In the genomic region with DNA sequence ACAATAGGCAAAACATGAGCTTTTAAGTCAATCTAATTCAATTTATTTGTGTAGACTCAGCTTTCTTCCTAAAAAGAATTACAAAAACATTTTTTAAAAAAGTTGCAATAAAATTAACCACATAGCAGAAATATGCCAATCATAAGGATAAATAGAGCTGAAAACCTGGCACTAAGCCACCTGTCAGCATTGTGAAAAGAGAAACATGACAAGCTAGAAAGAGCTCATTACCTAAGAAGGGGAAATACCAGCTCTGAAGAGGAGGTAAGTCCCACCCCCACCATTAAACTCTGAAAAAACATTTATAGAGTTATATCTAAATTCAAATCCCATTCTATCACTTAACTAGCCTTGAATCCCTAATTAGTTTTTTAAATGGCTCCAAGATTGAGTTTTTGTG, we compare ENCODE assay signal across 16 cellular contexts.
DNase-seq lines count a peak whose midpoint lies in the region; ATAC-seq, FAIRE-seq and TF ChIP-seq lines count a peak whose summit lies in the region.
"Had no signal": no experiment of that assay in that cellular context is flagged by ENCODE, and none has a peak within 500 bp of the region (broad histone marks: within the 10 kb centered on the region; RNA-seq: fewer than 3 reads in every experiment).

No MANE protein-coding gene starts in this region.

- H3K36me3 ChIP-seq in gastroesophageal sphincter: no peaks in the 10 kb centered on the region

- no peak for TF ChIP-seq EP300 in gastroesophageal sphincter (IDR thresholded peaks at IDR 0.05)

- H3K27ac ChIP-seq in gastroesophageal sphincter: no peak overlapping the region
- H3K27ac ChIP-seq: 22Rv1 had no signal

- peak; percentile 59 for ATAC-seq in GM18519 (IDR thresholded peaks at IDR 0.05; ENCODE audit: low FRiP score, unreplicated experiment)
- ATAC-seq in gastroesophageal sphincter: no peak
- ATAC-seq: CD8-positive, alpha-beta T cell; GM12878 had no signal

- DNase-seq in DMS53 (lab: John Stamatoyannopoulos, UW) (peak; percentile 2), DMS53 treated with DMSO at 0.1 percent for 48 hours (lab: John Stamatoyannopoulos, UW; ENCODE audit: unreplicated experiment) (no peak), NCI-H1105 (lab: John Stamatoyannopoulos, UW) (peak; percentile 31), NCI-H774 (lab: John Stamatoyannopoulos, UW) (no peak), NCI-H2107 (lab: John Stamatoyannopoulos, UW) (no peak)
- DNase-seq: CD8-positive, alpha-beta T cell; COR-L47; GOT3; H9 had no signal

- peaks cover 0 to 4% (median 0%) of the 10 kb centered on the region in 3 donors for H3K4me1 ChIP-seq in gastroesophageal sphincter

- peak; percentile 43 for FAIRE-seq in endometrium (lab: Jason Lieb, UNC)
- FAIRE-seq: D721Med, GM12878, GM18507 had no signal

- no peak overlapping the region for H3K4me3 ChIP-seq in gastroesophageal sphincter
- H3K4me3 ChIP-seq: GM12878 had no signal

- H3K27me3 ChIP-seq in gastroesophageal sphincter: no peaks in the 10 kb centered on the region

- no peaks in the 10 kb centered on the region for H3K9me3 ChIP-seq in gastroesophageal sphincter

- TF ChIP-seq CTCF in gastroesophageal sphincter (IDR thresholded peaks at IDR 0.05): no peak

- no peak for TF ChIP-seq POLR2A in gastroesophageal sphincter (IDR thresholded peaks at IDR 0.05)

Comparison
In these comparisons a context has a peak if more than half of its experiments do, and no peak if none do; other contexts are left out.
1. DNase-seq: peak in DMS53 (single experiment) and NCI-H1105 (single experiment); none in DMS53 treated with DMSO at 0.1 percent for 48 hours (single experiment), NCI-H774 (single experiment) and NCI-H2107 (single experiment).